In genomic region chr9:124242331-124243194, GRCh38 we compare ENCODE assay signal across 1 cellular context.
TF ChIP-seq lines count a peak whose summit lies in the region.

No MANE protein-coding gene starts in this region.

TF ChIP-seq in GM12878, 131 proteins besides CTCF, POLR2A, EP300 and RAD21 (continued from another document):
- no peak for TF ChIP-seq ZBTB40 (IDR thresholded peaks at IDR 0.05; ENCODE audit: borderline replicate concordance)
- no peak for TF ChIP-seq BCLAF1 (IDR thresholded peaks at IDR 0.05)
- TF ChIP-seq SIX5 (IDR thresholded peaks at IDR 0.05; ENCODE audit: low read depth, low read length, severe bottlenecking): no peak
- TF ChIP-seq CEBPB (IDR thresholded peaks at IDR 0.05; ENCODE audit: borderline replicate concordance in 1 of 2, low read depth in 2 of 2, low read length in 2 of 2): no peak
- TF ChIP-seq PAX5 (IDR thresholded peaks at IDR 0.05; ENCODE audit: borderline replicate concordance, low read depth, low read length): no peak
- 0 out of 4 replicates have a peak, but pooled peaks of 1 of the 2 experiments have one; percentile 11 for TF ChIP-seq IKZF2 (IDR thresholded peaks at IDR 0.05)
- no peak for TF ChIP-seq MYB (IDR thresholded peaks at IDR 0.05; ENCODE audit: borderline replicate concordance, low read depth, low read length)
- TF ChIP-seq ZNF687 (IDR thresholded peaks at IDR 0.05): no peak
- TF ChIP-seq JUND (IDR thresholded peaks at IDR 0.05; ENCODE audit: low read depth, low read length): no peak
- TF ChIP-seq CHD4 (IDR thresholded peaks at IDR 0.05): no peak
- no peak for TF ChIP-seq POU2F2 (IDR thresholded peaks at IDR 0.05; ENCODE audit: borderline replicate concordance, low read depth, low read length)
- TF ChIP-seq ATF2 (IDR thresholded peaks at IDR 0.05; ENCODE audit: low read length): no peak
- no peak for TF ChIP-seq BRCA1 (IDR thresholded peaks at IDR 0.05; ENCODE audit: low read depth, low read length)
- no peak for TF ChIP-seq CBX5 (IDR thresholded peaks at IDR 0.05; ENCODE audit: low read depth)
- 0 out of 2 replicates have a peak, but pooled peaks have one; percentile 50 for TF ChIP-seq GABPA (IDR thresholded peaks at IDR 0.05; ENCODE audit: low read depth)
- no peak for TF ChIP-seq ZNF207 (IDR thresholded peaks at IDR 0.05; ENCODE audit: borderline replicate concordance)
- TF ChIP-seq POLR2AphosphoS5 (IDR thresholded peaks at IDR 0.05; ENCODE audit: low read length): no peak
- TF ChIP-seq IKZF1 (conservative IDR thresholded peaks at IDR 0.05): 0 out of 2 replicates have a peak, but pooled peaks have one; percentile 31
- TF ChIP-seq PKNOX1 (IDR thresholded peaks at IDR 0.05): peak; percentile 24; the same call in 1 of the 2 replicates
- TF ChIP-seq ASH2L (IDR thresholded peaks at IDR 0.05; ENCODE audit: borderline replicate concordance, low read depth): no peak
- no peak for TF ChIP-seq HDAC6 (IDR thresholded peaks at IDR 0.05; ENCODE audit: unreplicated experiment)
- no peak for TF ChIP-seq TARDBP (IDR thresholded peaks at IDR 0.05; ENCODE audit: borderline replicate concordance)
- TF ChIP-seq ZBTB4 (CRISPR knock-in tag; IDR thresholded peaks at IDR 0.05): no peak
- no peak for TF ChIP-seq NR2C1 (IDR thresholded peaks at IDR 0.05)
- TF ChIP-seq E2F8 (IDR thresholded peaks at IDR 0.05; ENCODE audit: low read depth, partially characterized antibody): no peak
